ENCODE assay signal across 1 cellular context in the genomic region with DNA sequence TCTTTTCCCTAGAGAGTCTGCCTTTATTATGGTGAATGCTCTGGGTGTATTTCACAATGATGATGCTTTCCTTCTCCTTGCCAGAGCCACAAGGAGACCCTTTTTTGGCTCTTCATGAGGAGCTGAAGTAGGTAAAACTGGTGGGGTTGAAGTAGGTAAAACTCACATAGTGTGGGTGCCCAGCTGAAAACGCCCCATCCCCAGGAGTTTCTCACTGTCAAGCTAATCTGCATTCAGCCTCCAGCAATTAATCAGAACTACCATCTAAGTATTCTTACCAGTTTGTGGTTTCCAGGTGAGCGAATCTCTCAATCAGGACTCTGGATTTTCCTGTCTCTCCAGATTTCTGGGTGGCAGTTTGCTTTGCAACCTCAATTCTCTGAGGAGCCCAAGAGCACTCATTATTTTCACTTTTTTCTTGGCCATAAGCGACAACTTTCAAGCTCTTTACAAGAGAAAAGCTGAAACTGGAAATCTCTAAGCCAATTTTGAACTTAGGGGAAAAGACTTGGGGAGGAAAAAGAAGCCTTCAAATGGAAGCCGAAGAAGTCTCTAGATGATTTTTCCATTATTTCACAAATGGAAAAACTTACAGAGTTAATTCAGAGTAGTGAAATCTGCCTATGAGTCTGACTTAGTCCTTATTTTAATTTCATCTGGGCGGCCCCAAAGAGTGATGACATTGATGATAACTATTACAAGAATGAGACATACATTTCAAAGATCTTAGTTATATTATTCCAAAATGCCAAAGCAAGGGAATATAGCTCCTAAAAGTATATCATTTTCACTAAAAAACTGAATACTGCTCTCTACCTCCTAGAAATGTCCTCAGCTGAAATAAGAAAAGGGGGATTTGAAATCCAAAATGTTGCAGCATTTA.
TF ChIP-seq lines count a peak whose summit lies in the region.

No MANE protein-coding gene starts in this region.

TF ChIP-seq in GM23338, 12 proteins besides CTCF, POLR2A, EP300 and RAD21 (continued from another document):
- TF ChIP-seq, protein P1, sequence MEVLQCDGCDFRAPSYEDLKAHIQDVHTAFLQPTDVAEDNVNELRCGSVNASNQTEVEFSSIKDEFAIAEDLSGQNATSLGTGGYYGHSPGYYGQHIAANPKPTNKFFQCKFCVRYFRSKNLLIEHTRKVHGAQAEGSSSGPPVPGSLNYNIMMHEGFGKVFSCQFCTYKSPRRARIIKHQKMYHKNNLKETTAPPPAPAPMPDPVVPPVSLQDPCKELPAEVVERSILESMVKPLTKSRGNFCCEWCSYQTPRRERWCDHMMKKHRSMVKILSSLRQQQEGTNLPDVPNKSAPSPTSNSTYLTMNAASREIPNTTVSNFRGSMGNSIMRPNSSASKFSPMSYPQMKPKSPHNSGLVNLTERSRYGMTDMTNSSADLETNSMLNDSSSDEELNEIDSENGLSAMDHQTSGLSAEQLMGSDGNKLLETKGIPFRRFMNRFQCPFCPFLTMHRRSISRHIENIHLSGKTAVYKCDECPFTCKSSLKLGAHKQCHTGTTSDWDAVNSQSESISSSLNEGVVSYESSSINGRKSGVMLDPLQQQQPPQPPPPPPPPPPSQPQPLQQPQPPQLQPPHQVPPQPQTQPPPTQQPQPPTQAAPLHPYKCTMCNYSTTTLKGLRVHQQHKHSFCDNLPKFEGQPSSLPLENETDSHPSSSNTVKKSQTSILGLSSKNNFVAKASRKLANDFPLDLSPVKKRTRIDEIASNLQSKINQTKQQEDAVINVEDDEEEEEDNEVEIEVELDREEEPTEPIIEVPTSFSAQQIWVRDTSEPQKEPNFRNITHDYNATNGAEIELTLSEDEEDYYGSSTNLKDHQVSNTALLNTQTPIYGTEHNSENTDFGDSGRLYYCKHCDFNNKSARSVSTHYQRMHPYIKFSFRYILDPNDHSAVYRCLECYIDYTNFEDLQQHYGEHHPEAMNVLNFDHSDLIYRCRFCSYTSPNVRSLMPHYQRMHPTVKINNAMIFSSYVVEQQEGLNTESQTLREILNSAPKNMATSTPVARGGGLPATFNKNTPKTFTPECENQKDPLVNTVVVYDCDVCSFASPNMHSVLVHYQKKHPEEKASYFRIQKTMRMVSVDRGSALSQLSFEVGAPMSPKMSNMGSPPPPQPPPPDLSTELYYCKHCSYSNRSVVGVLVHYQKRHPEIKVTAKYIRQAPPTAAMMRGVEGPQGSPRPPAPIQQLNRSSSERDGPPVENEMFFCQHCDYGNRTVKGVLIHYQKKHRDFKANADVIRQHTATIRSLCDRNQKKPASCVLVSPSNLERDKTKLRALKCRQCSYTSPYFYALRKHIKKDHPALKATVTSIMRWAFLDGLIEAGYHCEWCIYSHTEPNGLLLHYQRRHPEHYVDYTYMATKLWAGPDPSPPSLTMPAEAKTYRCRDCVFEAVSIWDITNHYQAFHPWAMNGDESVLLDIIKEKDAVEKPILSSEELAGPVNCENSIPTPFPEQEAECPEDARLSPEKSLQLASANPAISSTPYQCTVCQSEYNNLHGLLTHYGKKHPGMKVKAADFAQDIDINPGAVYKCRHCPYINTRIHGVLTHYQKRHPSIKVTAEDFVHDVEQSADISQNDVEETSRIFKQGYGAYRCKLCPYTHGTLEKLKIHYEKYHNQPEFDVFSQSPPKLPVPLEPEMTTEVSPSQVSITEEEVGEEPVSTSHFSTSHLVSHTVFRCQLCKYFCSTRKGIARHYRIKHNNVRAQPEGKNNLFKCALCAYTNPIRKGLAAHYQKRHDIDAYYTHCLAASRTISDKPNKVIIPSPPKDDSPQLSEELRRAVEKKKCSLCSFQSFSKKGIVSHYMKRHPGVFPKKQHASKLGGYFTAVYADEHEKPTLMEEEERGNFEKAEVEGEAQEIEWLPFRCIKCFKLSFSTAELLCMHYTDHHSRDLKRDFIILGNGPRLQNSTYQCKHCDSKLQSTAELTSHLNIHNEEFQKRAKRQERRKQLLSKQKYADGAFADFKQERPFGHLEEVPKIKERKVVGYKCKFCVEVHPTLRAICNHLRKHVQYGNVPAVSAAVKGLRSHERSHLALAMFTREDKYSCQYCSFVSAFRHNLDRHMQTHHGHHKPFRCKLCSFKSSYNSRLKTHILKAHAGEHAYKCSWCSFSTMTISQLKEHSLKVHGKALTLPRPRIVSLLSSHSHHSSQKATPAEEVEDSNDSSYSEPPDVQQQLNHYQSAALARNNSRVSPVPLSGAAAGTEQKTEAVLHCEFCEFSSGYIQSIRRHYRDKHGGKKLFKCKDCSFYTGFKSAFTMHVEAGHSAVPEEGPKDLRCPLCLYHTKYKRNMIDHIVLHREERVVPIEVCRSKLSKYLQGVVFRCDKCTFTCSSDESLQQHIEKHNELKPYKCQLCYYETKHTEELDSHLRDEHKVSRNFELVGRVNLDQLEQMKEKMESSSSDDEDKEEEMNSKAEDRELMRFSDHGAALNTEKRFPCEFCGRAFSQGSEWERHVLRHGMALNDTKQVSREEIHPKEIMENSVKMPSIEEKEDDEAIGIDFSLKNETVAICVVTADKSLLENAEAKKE (CRISPR knock-in tag; IDR thresholded peaks at IDR 0.05): no peak
- no peak for TF ChIP-seq ZNF331 (CRISPR knock-in tag; IDR thresholded peaks at IDR 0.05; ENCODE audit: low read depth)
- TF ChIP-seq, protein P2, sequence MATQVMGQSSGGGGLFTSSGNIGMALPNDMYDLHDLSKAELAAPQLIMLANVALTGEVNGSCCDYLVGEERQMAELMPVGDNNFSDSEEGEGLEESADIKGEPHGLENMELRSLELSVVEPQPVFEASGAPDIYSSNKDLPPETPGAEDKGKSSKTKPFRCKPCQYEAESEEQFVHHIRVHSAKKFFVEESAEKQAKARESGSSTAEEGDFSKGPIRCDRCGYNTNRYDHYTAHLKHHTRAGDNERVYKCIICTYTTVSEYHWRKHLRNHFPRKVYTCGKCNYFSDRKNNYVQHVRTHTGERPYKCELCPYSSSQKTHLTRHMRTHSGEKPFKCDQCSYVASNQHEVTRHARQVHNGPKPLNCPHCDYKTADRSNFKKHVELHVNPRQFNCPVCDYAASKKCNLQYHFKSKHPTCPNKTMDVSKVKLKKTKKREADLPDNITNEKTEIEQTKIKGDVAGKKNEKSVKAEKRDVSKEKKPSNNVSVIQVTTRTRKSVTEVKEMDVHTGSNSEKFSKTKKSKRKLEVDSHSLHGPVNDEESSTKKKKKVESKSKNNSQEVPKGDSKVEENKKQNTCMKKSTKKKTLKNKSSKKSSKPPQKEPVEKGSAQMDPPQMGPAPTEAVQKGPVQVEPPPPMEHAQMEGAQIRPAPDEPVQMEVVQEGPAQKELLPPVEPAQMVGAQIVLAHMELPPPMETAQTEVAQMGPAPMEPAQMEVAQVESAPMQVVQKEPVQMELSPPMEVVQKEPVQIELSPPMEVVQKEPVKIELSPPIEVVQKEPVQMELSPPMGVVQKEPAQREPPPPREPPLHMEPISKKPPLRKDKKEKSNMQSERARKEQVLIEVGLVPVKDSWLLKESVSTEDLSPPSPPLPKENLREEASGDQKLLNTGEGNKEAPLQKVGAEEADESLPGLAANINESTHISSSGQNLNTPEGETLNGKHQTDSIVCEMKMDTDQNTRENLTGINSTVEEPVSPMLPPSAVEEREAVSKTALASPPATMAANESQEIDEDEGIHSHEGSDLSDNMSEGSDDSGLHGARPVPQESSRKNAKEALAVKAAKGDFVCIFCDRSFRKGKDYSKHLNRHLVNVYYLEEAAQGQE (IDR thresholded peaks at IDR 0.05; ENCODE audit: unreplicated experiment): no peak
- TF ChIP-seq POLR2AphosphoS5 (IDR thresholded peaks at IDR 0.05; ENCODE audit: low read depth): no peak
- TF ChIP-seq, protein P3, sequence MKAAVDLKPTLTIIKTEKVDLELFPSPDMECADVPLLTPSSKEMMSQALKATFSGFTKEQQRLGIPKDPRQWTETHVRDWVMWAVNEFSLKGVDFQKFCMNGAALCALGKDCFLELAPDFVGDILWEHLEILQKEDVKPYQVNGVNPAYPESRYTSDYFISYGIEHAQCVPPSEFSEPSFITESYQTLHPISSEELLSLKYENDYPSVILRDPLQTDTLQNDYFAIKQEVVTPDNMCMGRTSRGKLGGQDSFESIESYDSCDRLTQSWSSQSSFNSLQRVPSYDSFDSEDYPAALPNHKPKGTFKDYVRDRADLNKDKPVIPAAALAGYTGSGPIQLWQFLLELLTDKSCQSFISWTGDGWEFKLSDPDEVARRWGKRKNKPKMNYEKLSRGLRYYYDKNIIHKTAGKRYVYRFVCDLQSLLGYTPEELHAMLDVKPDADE (IDR thresholded peaks at IDR 0.05): no peak
- no peak for TF ChIP-seq EZH2phosphoT487 (IDR thresholded peaks at IDR 0.05; ENCODE audit: unreplicated experiment)
- TF ChIP-seq NANOG (IDR thresholded peaks at IDR 0.05; ENCODE audit: borderline replicate concordance): no peak
